Comparison of ENCODE assay signal across 8 cellular contexts in the genomic region with DNA sequence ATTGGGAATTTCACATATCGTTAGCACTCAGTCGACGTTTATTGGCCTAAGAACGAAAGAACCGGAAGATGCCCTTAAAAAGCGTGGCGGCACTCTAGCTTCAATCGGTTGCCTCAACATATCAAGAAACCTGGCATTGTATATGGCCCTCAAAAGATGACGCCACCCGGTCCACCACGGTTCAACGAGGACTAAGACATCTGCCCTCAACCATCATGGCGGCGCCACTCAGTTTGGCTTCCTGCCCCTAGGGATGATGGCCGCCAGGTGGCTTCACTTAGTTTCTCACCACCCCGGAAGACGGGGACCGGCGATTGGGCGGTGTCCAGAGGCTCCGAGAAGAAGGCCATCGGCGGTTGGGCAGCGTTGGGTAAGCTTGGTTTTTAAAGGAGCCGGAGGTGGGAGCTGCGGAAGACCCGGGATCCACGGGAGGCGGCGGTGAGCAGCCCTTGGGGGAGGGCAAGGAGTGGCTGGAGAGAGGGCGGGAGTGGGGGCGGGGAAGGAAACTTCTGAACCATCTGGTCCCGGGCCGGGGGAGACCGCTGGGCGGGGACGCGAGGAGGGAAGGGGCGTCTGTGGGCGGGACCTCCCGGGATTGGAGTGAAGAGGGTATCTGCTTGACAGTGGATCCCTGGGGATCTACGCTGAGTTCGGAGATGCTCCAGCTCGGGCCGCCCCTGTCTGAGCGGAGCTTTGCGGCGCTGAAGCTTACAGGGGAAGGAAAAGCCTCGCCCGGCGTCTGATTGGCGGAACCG. TPM values are rescaled to one million over a fixed set of nuclear protein-coding genes. Genes with fewer than 3 reads are reported as not detected.
DNase-seq lines count a peak whose midpoint lies in the region; ATAC-seq and TF ChIP-seq lines count a peak whose summit lies in the region.

A gene (plus strand): TSS at position 592 of the 755 bp plus-strand sequence. CDS start 686 bp downstream, outside the sequence.

- no peaks in the 10 kb centered on the region for H3K36me3 ChIP-seq in ovary
- peaks cover 25 to 28% of the 10 kb centered on the region in 2 donors for H3K36me3 ChIP-seq in thyroid gland

- TF ChIP-seq CTCF in GM12864 (IDR thresholded peaks at IDR 0.05; ENCODE audit: low read depth, low read length, missing control alignments) (no peak), ovary (IDR thresholded peaks at IDR 0.05) (peak in 2 of 3 donors; percentile 75 to 80), thyroid gland (IDR thresholded peaks at IDR 0.05) (peak in 4 of 6 experiments; percentile 21 to 51 (median 38))

- H3K4me1 ChIP-seq in ovary (ENCODE audit: insufficient read depth): peaks cover 6% of the 10 kb centered on the region
- peaks cover 14% of the 10 kb centered on the region in 2 donors for H3K4me1 ChIP-seq in thyroid gland

- H3K27ac ChIP-seq in ovary (peak within 1 kb of the TSS; percentile 76 to 83), thyroid gland (peak within 1 kb of the TSS; percentile 88 to 94 (median 90))

- intact Hi-C loops in Right ventricle myocardium inferior (cut with DNase I) (loop anchor here (1.0 to 5.0 kb wide), 3 partner anchors 16 to 123 kb away; a partner anchor contains a TSS), ovary (cut with DNase I) (loop anchor here in 1 of 4 donors (10.0 kb wide), 2 partner anchors 66 to 276 kb away; a partner anchor contains a TSS), thyroid gland (cut with DNase I) (no loop called here)

- peak within 1 kb of the TSS; percentile 70 for H3K4me3 ChIP-seq in GM12864 (ENCODE audit: low read depth, low read length)
- H3K4me3 ChIP-seq in ovary: peak within 1 kb of the TSS; percentile 62
- H3K4me3 ChIP-seq in thyroid gland (replicated peaks in 1 of 3): peak within 1 kb of the TSS; percentile 65 to 84 (median 76)

- H3K36me3 Mint-ChIP-seq in activated naive CD8-positive, alpha-beta T cell treated with anti-CD3 and anti-CD28 coated beads, Interleukin-2, amount 50 U/mL, for 24 hours (ENCODE audit: low read depth): peaks cover 30% of the 10 kb centered on the region

- peak within 1 kb of the TSS; percentile 98 for H3K4me3 Mint-ChIP-seq in activated naive CD8-positive, alpha-beta T cell treated with anti-CD3 and anti-CD28 coated beads, Interleukin-2, amount 50 U/mL, for 24 hours

- WGBS in ovary, 3 donors: 1% methylated on average over 53 of the region's 53 CpGs
- WGBS in thyroid gland, 2 donors: 1% methylated on average over 38 to 46 of the region's 53 CpGs

- peaks cover 26% of the 10 kb centered on the region for H3K4me1 Mint-ChIP-seq in activated naive CD8-positive, alpha-beta T cell treated with anti-CD3 and anti-CD28 coated beads, Interleukin-2, amount 50 U/mL, for 24 hours

- no peaks in the 10 kb centered on the region for H3K27me3 Mint-ChIP-seq in activated naive CD8-positive, alpha-beta T cell treated with anti-CD3 and anti-CD28 coated beads, Interleukin-2, amount 50 U/mL, for 24 hours

- DNase-seq in GM12864 (ENCODE audit: low read depth): peak; percentile 98
- peak; percentile 94 for DNase-seq in NCI-H1417 treated with DMSO at 0.1 percent for 48 hours (lab: John Stamatoyannopoulos, UW)
- peak; percentile 99 for DNase-seq in SW480 (ENCODE audit: low spot score)
- peak; percentile 98 for DNase-seq in activated naive CD8-positive, alpha-beta T cell treated with anti-CD3 and anti-CD28 coated beads, Interleukin-2, amount 50 U/mL, for 24 hours
- peak; percentile 100 for DNase-seq in Right ventricle myocardium inferior (ENCODE audit: missing footprints)
- peak; percentile 100 for DNase-seq in ovary
- DNase-seq in thyroid gland: peak; percentile 100

- no peaks in the 10 kb centered on the region for H3K27me3 ChIP-seq in ovary
- no peaks in the 10 kb centered on the region for H3K27me3 ChIP-seq in thyroid gland

- ATAC-seq in HG02763 (IDR thresholded peaks at IDR 0.05; ENCODE audit: unreplicated experiment) (peak; percentile 67), Right ventricle myocardium inferior (peak; percentile 94)
- peak; percentile 82 for ATAC-seq in activated naive CD8-positive, alpha-beta T cell treated with anti-CD3 and anti-CD28 coated beads, Interleukin-2, amount 50 U/mL, for 24 hours

- H3K27ac Mint-ChIP-seq in activated naive CD8-positive, alpha-beta T cell treated with anti-CD3 and anti-CD28 coated beads, Interleukin-2, amount 50 U/mL, for 24 hours: peak within 1 kb of the TSS; percentile 98

- H3K9me3 Mint-ChIP-seq in activated naive CD8-positive, alpha-beta T cell treated with anti-CD3 and anti-CD28 coated beads, Interleukin-2, amount 50 U/mL, for 24 hours: no peaks in the 10 kb centered on the region

- no peak for TF ChIP-seq EP300 in ovary (IDR thresholded peaks at IDR 0.05)

- TF ChIP-seq POLR2A in ovary (IDR thresholded peaks at IDR 0.05) (peak; percentile 41), thyroid gland (IDR thresholded peaks at IDR 0.05) (peak in 1 of 2 donors; percentile 55)

- no peaks in the 10 kb centered on the region for H3K9me3 ChIP-seq in ovary
- no peaks in the 10 kb centered on the region for H3K9me3 ChIP-seq in thyroid gland

RNA-seq across cellular contexts. Expression of the gene that starts here (rescaled TPM):
- 18.2 TPM for total RNA-seq in Right ventricle myocardium inferior
- total RNA-seq in ovary: 10 to 100 TPM; 20.6 to 76.2 (median 50.3) TPM
- polyA plus RNA-seq in ovary: 10 to 100 TPM; 37.1 to 52.4 TPM
- total RNA-seq in thyroid gland: 10 to 100 TPM; 26.5 to 44.7 (median 34.7) TPM

Comparison
In these comparisons a context has a peak if more than half of its experiments do, and no peak if none do; other contexts are left out.
1. Peak in every context shown above with its lines: DNase-seq, ATAC-seq, H3K4me3 ChIP-seq and H3K27ac ChIP-seq.